In genomic region chr18:711330-711692, GRCh38 we compare ENCODE assay signal across 8 cellular contexts. TPM values are rescaled to one million over a fixed set of nuclear protein-coding genes. Genes with fewer than 3 reads are reported as not detected.
A peak's percentile ranks its signal among the peaks of the same experiment; 100 is the strongest.
DNase-seq lines count a peak whose midpoint lies in the region; ATAC-seq and TF ChIP-seq lines count a peak whose summit lies in the region.

No MANE protein-coding gene starts in this region.

- 4 to 8% methylated on average over 8 of the region's 8 CpGs for WGBS in aorta, 2 donors

- H3K27ac ChIP-seq in A673 (ENCODE audit: low read depth, low read length, poor library complexity, severe bottlenecking) (peak overlapping the region; percentile 90), aorta (ENCODE audit: low read depth in 1 of 2, low read length in 2 of 2) (no peak overlapping the region)

- peaks cover 23% of the 10 kb centered on the region for H3K36me3 Mint-ChIP-seq in central memory CD8-positive, alpha-beta T cell (ENCODE audit: insufficient read depth)
- peaks cover 6% of the 10 kb centered on the region for H3K36me3 Mint-ChIP-seq in memory B cell

- H3K27me3 ChIP-seq in A673 (replicated peaks; ENCODE audit: insufficient read depth, low read depth, low read length, poor library complexity) = no peaks in the 10 kb centered on the region
- no peaks in the 10 kb centered on the region for H3K27me3 ChIP-seq in aorta (ENCODE audit: control insufficient read depth in 1 of 2, insufficient read depth in 2 of 2, low read length in 1 of 2)

- no peaks in the 10 kb centered on the region for H3K27me3 Mint-ChIP-seq in central memory CD8-positive, alpha-beta T cell
- peaks cover 1% of the 10 kb centered on the region for H3K27me3 Mint-ChIP-seq in memory B cell

- intact Hi-C loops in A673 (cut with micrococcal nuclease; ENCODE audit: unreplicated experiment) (no loop called here), aorta (cut with DNase I) (loop anchor here in 1 of 2 donors (10.0 kb wide), 1 partner anchor 1943 kb away; the partner anchor contains the start of gene SMCHD1)

- POLR2A ChIA-PET in A673 (lab: Charles Lee; ENCODE audit: low non-redundant PET) = no interaction called here

- peak; percentile 16 for ATAC-seq in GM18873 (IDR thresholded peaks at IDR 0.05; ENCODE audit: low FRiP score, unreplicated experiment)
- ATAC-seq in central memory CD8-positive, alpha-beta T cell (replicated peaks; ENCODE audit: extremely low read depth, poor library complexity, severe bottlenecking) = no peak
- no peak for ATAC-seq in memory B cell (ENCODE audit: low read depth)
- ATAC-seq in aorta (ENCODE audit: low FRiP score) = peak; percentile 26
- ATAC-seq in HG02763 (IDR thresholded peaks at IDR 0.05; ENCODE audit: unreplicated experiment) = no peak

- no TSS peak for BruUV-seq in A673 (replicated peaks; lab: Mats Ljungman, UMichigan)

- no peak for TF ChIP-seq CTCF in A673 (conservative IDR thresholded peaks at IDR 0.05; ENCODE audit: low read depth, low read length)
- no peak for TF ChIP-seq CTCF in LNCaP clone FGC (IDR thresholded peaks at IDR 0.05; ENCODE audit: control insufficient read depth, extremely low read depth, insufficient read depth)

- peaks cover 34% of the 10 kb centered on the region for H3K4me1 Mint-ChIP-seq in central memory CD8-positive, alpha-beta T cell
- H3K4me1 Mint-ChIP-seq in memory B cell = peaks cover 9% of the 10 kb centered on the region

- peak; percentile 29 for DNase-seq in A673 (ENCODE audit: low spot score)
- no peak for DNase-seq in LNCaP clone FGC (ENCODE audit: low read depth)
- no peak for DNase-seq in central memory CD8-positive, alpha-beta T cell (ENCODE audit: low spot score in 2 of 2)
- peak; percentile 0 to 15 for DNase-seq in memory B cell (ENCODE audit: low spot score in 2 of 2)
- no peak for DNase-seq in aorta
- DNase-seq in mucosa of gallbladder (ENCODE audit: low spot score) = no peak

- peak overlapping the region; percentile 85 for H3K4me3 Mint-ChIP-seq in central memory CD8-positive, alpha-beta T cell
- H3K4me3 Mint-ChIP-seq in memory B cell = peak overlapping the region; percentile 77

- CTCF ChIA-PET in A673 (lab: Charles Lee) = no interaction called here

- H3K9me3 ChIP-seq in A673 (ENCODE audit: low read depth, low read length, poor library complexity, severe bottlenecking) (peaks cover 4% of the 10 kb centered on the region), aorta (ENCODE audit: control insufficient read depth, low read length) (no peaks in the 10 kb centered on the region)

- no peaks in the 10 kb centered on the region for H3K9me3 Mint-ChIP-seq in central memory CD8-positive, alpha-beta T cell
- H3K9me3 Mint-ChIP-seq in memory B cell = no peaks in the 10 kb centered on the region

- H3K27ac Mint-ChIP-seq in central memory CD8-positive, alpha-beta T cell (ENCODE audit: low read depth) = peak overlapping the region; percentile 90
- peak overlapping the region; percentile 94 for H3K27ac Mint-ChIP-seq in memory B cell

- no peaks in the 10 kb centered on the region for H3K36me3 ChIP-seq in A673 (ENCODE audit: insufficient read depth, low read length, poor library complexity, severe bottlenecking)
- H3K36me3 ChIP-seq in aorta (ENCODE audit: control insufficient read depth in 1 of 2, insufficient read depth in 2 of 2, low read length in 1 of 2) = no peaks in the 10 kb centered on the region

- H3K4me1 ChIP-seq in A673 (ENCODE audit: insufficient read depth, low read length, poor library complexity, severe bottlenecking) (peaks cover 4% of the 10 kb centered on the region), aorta (ENCODE audit: control insufficient read depth in 1 of 2, insufficient read depth in 2 of 2, low read length in 2 of 2) (no peaks in the 10 kb centered on the region)

- H3K4me3 ChIP-seq in A673 (ENCODE audit: low read depth, low read length, poor library complexity, severe bottlenecking) (peak overlapping the region; percentile 61), LNCaP clone FGC (ENCODE audit: low read depth, low read length) (peak overlapping the region; percentile 97), aorta (ENCODE audit: low read length in 2 of 2) (peak overlapping the region; percentile 81 to 85)

RNA-seq across cellular contexts. Expression of gene ENOSF1, which starts 1.1 kb away (rescaled TPM):
- total RNA-seq in A673 (2021) (39.2 and 48.0 TPM in 2 replicates), aorta (10 to 100 TPM; 45.3 to 88.3 TPM), mucosa of gallbladder (58.4 TPM)
- polyA plus RNA-seq in aorta = 10 to 100 TPM; 15.5 to 61.1 TPM

RNA-seq across cellular contexts. Expression of gene TYMS, which starts 53.9 kb away (rescaled TPM):
- total RNA-seq in A673 (2021) (319 and 339 TPM in 2 replicates), aorta (1 to 10 TPM; 3.4 to 5.3 TPM), mucosa of gallbladder (5.8 TPM)
- polyA plus RNA-seq in aorta = 1 to 10 TPM; 1.3 to 5.6 TPM

Comparison
In these comparisons a context has a peak if more than half of its experiments do, and no peak if none do; other contexts are left out.
1. DNase-seq: peak in A673 (single experiment) and memory B cell (2 of 2); none in LNCaP clone FGC (single experiment), central memory CD8-positive, alpha-beta T cell (0 of 2), aorta (0 of 2) and mucosa of gallbladder (single experiment).
2. ATAC-seq: peak in GM18873 (single experiment) and aorta (single experiment); none in central memory CD8-positive, alpha-beta T cell (single experiment), memory B cell (single experiment) and HG02763 (single experiment).
3. RNA of gene TYMS, which starts 53.9 kb away (total RNA-seq): 319 to 339 TPM in A673; 5.8 TPM in mucosa of gallbladder (single experiment) and 3.4 to 5.3 TPM in aorta; every median in the first group is over 10 times any median in the second.
4. Peak in every context shown above with its lines, with median percentiles within 50 percentile points of each other: H3K4me3 ChIP-seq.